Comparison of ENCODE assay signal across 21 cellular contexts in the genomic region with DNA sequence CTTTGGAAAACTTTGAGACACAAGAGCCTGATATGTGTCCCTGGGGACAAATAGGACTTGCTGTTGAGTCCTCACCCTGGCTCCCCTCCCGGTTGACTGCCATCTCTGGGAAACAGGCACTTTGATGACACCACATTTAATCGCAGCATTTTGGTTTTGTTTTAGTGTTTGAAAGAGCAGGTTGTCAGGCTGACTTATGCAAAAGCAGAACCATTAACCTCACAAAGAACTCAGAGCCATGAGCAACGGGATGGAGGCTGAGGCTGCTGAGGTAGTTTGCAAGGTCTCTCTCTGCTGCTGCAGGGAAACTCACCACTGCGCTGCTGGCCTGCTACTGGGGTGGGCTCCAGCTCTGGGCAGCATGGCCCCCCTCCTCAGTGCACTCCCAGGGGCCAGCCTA.
DNase-seq lines count a peak whose midpoint lies in the region; ATAC-seq and TF ChIP-seq lines count a peak whose summit lies in the region.
"Had no signal": no experiment of that assay in that cellular context is flagged by ENCODE, and none has a peak within 500 bp of the region (broad histone marks: within the 10 kb centered on the region; RNA-seq: fewer than 3 reads in every experiment).

No MANE protein-coding gene starts in this region.

- H3K36me3 Mint-ChIP-seq in H9 (ENCODE audit: insufficient read depth in 1 of 3, low read depth in 3 of 3) = 0 out of 7 replicates have a peak, but pooled peaks cover 0 to 2% (median 0%) of the 10 kb centered on the region in 3 experiments
- peaks cover 5% of the 10 kb centered on the region; the same call in 1 of the 2 replicates for H3K36me3 Mint-ChIP-seq in WTC11
- H3K36me3 Mint-ChIP-seq: CD4-positive, alpha-beta memory T cell had no signal

- no peak overlapping the region for H3K27ac ChIP-seq in H9 (ENCODE audit: insufficient read length, low read depth, low read length)
- no peak overlapping the region for H3K27ac ChIP-seq in WERI-Rb-1
- H3K27ac ChIP-seq: A549, BLaER1, SJCRH30 had no signal

- peaks cover 14% of the 10 kb centered on the region; the same call in 1 of the 2 replicates for H3K4me1 ChIP-seq in H9 (ENCODE audit: insufficient read depth, low read length)
- H3K4me1 ChIP-seq: A549, BLaER1, SJCRH30 had no signal

- no peak overlapping the region for H2BK20ac ChIP-seq in H9 (ENCODE audit: low read depth, low read length, poor library complexity, severe bottlenecking)

- no peaks in the 10 kb centered on the region for H4K20me1 ChIP-seq in H9 (ENCODE audit: control insufficient read depth, insufficient read depth, insufficient read length)
- H4K20me1 ChIP-seq: BLaER1 had no signal

- CTCF ChIA-PET in WTC11 (lab: Charles Lee) = interaction anchor here (1.1 to 2.4 kb wide), 2 partner anchors 95 to 121 kb away, joined by 3 to 9 read pairs (median 4); no protein-coding TSS in a partner anchor

- H2BK120ac ChIP-seq in H9 (ENCODE audit: low read depth, low read length, poor library complexity, severe bottlenecking) = peak overlapping the region; percentile 26

- no peak overlapping the region for H3K4ac ChIP-seq in H9 (ENCODE audit: low read depth, low read length)

- DNase-seq in ELF-1 (ENCODE audit: low read depth, low spot score) = peak; percentile 19
- DNase-seq in H9 = peak; percentile 70
- DNase-seq in WTC11 (ENCODE audit: low spot score) = no peak
- peak; percentile 42 for DNase-seq in iPS-NIHi7 (ENCODE audit: extremely low spot score)
- DNase-seq in NCI-H2227 treated with DMSO at 0.1 percent for 48 hours (lab: John Stamatoyannopoulos, UW) = no peak
- no peak for DNase-seq in WERI-Rb-1
- DNase-seq: CD4-positive, alpha-beta memory T cell; DMS153; HFFc6; Karpas-422; NCI-H1048; NCI-H146; NCI-H2029 treated with DMSO at 0.1 percent for 48 hours; NCI-H226; SJCRH30 had no signal

- H3K36me3 ChIP-seq in WERI-Rb-1 = no peaks in the 10 kb centered on the region
- H3K36me3 ChIP-seq: BLaER1, SJCRH30 had no signal

- no peak overlapping the region for H2AK5ac ChIP-seq in H9 (ENCODE audit: insufficient read length, low read length)

- H3K27me3 Mint-ChIP-seq in H9 (ENCODE audit: low read depth) = peaks cover 69% of the 10 kb centered on the region
- peaks cover 39% of the 10 kb centered on the region for H3K27me3 Mint-ChIP-seq in WTC11 (ENCODE audit: low read depth)

- H3K79me2 ChIP-seq in H9 (ENCODE audit: insufficient read depth, low read length) = no peaks in the 10 kb centered on the region

- H3K23ac ChIP-seq in H9 (ENCODE audit: insufficient read length, low read depth, low read length) = no peak overlapping the region

- no peaks in the 10 kb centered on the region for H3K23me2 ChIP-seq in H9 (ENCODE audit: insufficient read length, low read depth, low read length, poor library complexity, severe bottlenecking)

- no peaks in the 10 kb centered on the region for H3K9me3 ChIP-seq in H9 (ENCODE audit: control insufficient read depth, low read depth, low read length)
- no peaks in the 10 kb centered on the region for H3K9me3 ChIP-seq in WERI-Rb-1 (ENCODE audit: severe bottlenecking)
- H3K9me3 ChIP-seq: A549, SJCRH30 had no signal

- H3K27me3 ChIP-seq in H9 (ENCODE audit: insufficient read depth, low read length) (no peaks in the 10 kb centered on the region), WERI-Rb-1 (ENCODE audit: insufficient read depth, low read depth, severe bottlenecking) (no peaks in the 10 kb centered on the region)
- H3K27me3 ChIP-seq: BLaER1, SJCRH30 had no signal

- no peak overlapping the region for H3K56ac ChIP-seq in H9 (ENCODE audit: insufficient read length, low read depth, low read length)

- no CpG with 5 or more reads among the region's 4 CpGs for WGBS in H9 (ENCODE audit: extremely low coverage, insufficient read length, low lambda C conversion rate)

- peak overlapping the region; percentile 31 for H3K4me2 ChIP-seq in H9 (ENCODE audit: insufficient read depth, insufficient read length, low read length)
- H3K4me2 ChIP-seq: A549, BLaER1 had no signal

- no peak overlapping the region for H3T11ph ChIP-seq in H9 (ENCODE audit: low read length)

- peak; percentile 90 for ATAC-seq in WTC11
- ATAC-seq in HG02678 (IDR thresholded peaks at IDR 0.05; ENCODE audit: unreplicated experiment) = no peak
- ATAC-seq: A549, GM12878, Panc1 had no signal

- H3K9ac ChIP-seq in H9 (ENCODE audit: extremely low read depth, insufficient read length, low read length) = no peak overlapping the region
- H3K9ac ChIP-seq: BLaER1 had no signal

- no peak overlapping the region for H2AFZ ChIP-seq in H9 (ENCODE audit: low read length)

- no peak overlapping the region for H3K4me3 ChIP-seq in WERI-Rb-1 (ENCODE audit: low read depth, low read length)
- H3K4me3 ChIP-seq: A549, BLaER1, GM12878, SJCRH30 had no signal

- H3K4me1 Mint-ChIP-seq in H9 (peaks cover 27 to 36% of the 10 kb centered on the region in 2 experiments), WTC11 (peaks cover 27% of the 10 kb centered on the region)
- H3K4me1 Mint-ChIP-seq: CD4-positive, alpha-beta memory T cell; IgD-negative memory B cell had no signal

- no peak for TF ChIP-seq CTCF in H9 (conservative IDR thresholded peaks at IDR 0.05)
- no peak for TF ChIP-seq CTCF in WTC11 (IDR thresholded peaks at IDR 0.05)
- no peak for TF ChIP-seq CTCF in WERI-Rb-1 (IDR thresholded peaks at IDR 0.05; ENCODE audit: low read depth, low read length)

- POLR2A ChIA-PET in WTC11 (lab: Charles Lee) = interaction anchor here (0.6 kb wide), 1 partner anchor 35 kb away, joined by 3 read pairs; no protein-coding TSS in a partner anchor

- H4K91ac ChIP-seq in H9 (ENCODE audit: insufficient read length, low read depth, low read length) = no peak overlapping the region

- H3K14ac ChIP-seq in H9 (ENCODE audit: insufficient read depth, low read length) = no peak overlapping the region; the same call in 1 of the 2 replicates

- H3K79me1 ChIP-seq in H9 (ENCODE audit: insufficient read depth, low read depth, low read length, poor library complexity, severe bottlenecking) = no peaks in the 10 kb centered on the region

- no peak overlapping the region for H3K18ac ChIP-seq in H9 (ENCODE audit: insufficient read length, low read depth, low read length)

- no peak overlapping the region for H2BK5ac ChIP-seq in H9 (ENCODE audit: insufficient read length, low read length)

- no peak overlapping the region for H2BK12ac ChIP-seq in H9 (ENCODE audit: insufficient read length, low read depth, low read length)

- no peak overlapping the region for H4K8ac ChIP-seq in H9 (replicated peaks; ENCODE audit: insufficient read length, low read depth, low read length)

- H3K9me3 Mint-ChIP-seq in H9 (peaks cover 0 to 3% of the 10 kb centered on the region in 2 experiments; a peak in 2 of 5 replicates), WTC11 (peaks cover 18% of the 10 kb centered on the region)
- H3K9me3 Mint-ChIP-seq: HFFc6 had no signal

- H3K4me3 Mint-ChIP-seq in H9 = peak overlapping the region in 1 of 2 experiments; percentile 51; a peak in 3 of 5 replicates
- no peak overlapping the region; the same call in 1 of the 2 replicates for H3K4me3 Mint-ChIP-seq in WTC11
- H3K4me3 Mint-ChIP-seq: CD4-positive, alpha-beta memory T cell; HFFc6; IgD-negative memory B cell had no signal

- H3K27ac Mint-ChIP-seq in H9 (no peak overlapping the region), WTC11 (no peak overlapping the region)
- H3K27ac Mint-ChIP-seq: CD4-positive, alpha-beta memory T cell; HFFc6; IgD-negative memory B cell had no signal

- no peak overlapping the region for H2BK15ac ChIP-seq in H9 (ENCODE audit: low read depth, low read length)

- no peak overlapping the region for H4K5ac ChIP-seq in H9 (ENCODE audit: insufficient read length, low read depth, low read length)

TF ChIP-seq in WTC11, 78 proteins besides CTCF, POLR2A, EP300 and RAD21 (continues in another document):
- TF ChIP-seq RELA (CRISPR knock-in tag; IDR thresholded peaks at IDR 0.05; ENCODE audit: borderline replicate concordance) = no peak
- TF ChIP-seq CREB1 (CRISPR knock-in tag; IDR thresholded peaks at IDR 0.05) = no peak
- TF ChIP-seq, protein P1, sequence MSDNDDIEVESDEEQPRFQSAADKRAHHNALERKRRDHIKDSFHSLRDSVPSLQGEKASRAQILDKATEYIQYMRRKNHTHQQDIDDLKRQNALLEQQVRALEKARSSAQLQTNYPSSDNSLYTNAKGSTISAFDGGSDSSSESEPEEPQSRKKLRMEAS (CRISPR knock-in tag; IDR thresholded peaks at IDR 0.05) = no peak
- TF ChIP-seq, protein P2, sequence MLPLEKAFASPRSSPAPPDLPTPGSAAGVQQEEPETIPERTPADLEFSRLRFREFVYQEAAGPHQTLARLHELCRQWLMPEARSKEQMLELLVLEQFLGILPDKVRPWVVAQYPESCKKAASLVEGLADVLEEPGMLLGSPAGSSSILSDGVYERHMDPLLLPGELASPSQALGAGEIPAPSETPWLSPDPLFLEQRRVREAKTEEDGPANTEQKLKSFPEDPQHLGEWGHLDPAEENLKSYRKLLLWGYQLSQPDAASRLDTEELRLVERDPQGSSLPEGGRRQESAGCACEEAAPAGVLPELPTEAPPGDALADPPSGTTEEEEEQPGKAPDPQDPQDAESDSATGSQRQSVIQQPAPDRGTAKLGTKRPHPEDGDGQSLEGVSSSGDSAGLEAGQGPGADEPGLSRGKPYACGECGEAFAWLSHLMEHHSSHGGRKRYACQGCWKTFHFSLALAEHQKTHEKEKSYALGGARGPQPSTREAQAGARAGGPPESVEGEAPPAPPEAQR (CRISPR knock-in tag; IDR thresholded peaks at IDR 0.05) = no peak
- TF ChIP-seq, protein P3, sequence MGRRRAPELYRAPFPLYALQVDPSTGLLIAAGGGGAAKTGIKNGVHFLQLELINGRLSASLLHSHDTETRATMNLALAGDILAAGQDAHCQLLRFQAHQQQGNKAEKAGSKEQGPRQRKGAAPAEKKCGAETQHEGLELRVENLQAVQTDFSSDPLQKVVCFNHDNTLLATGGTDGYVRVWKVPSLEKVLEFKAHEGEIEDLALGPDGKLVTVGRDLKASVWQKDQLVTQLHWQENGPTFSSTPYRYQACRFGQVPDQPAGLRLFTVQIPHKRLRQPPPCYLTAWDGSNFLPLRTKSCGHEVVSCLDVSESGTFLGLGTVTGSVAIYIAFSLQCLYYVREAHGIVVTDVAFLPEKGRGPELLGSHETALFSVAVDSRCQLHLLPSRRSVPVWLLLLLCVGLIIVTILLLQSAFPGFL (CRISPR knock-in tag; IDR thresholded peaks at IDR 0.05; ENCODE audit: borderline replicate concordance) = no peak
- no peak for TF ChIP-seq GABPB1 (CRISPR knock-in tag; IDR thresholded peaks at IDR 0.05)

Comparison
In these comparisons a context has a peak if more than half of its experiments do, and no peak if none do; other contexts are left out.
1. DNase-seq: peak in ELF-1 (single experiment), H9 (single experiment) and iPS-NIHi7 (single experiment); none in WTC11 (single experiment), NCI-H2227 treated with DMSO at 0.1 percent for 48 hours (single experiment) and WERI-Rb-1 (single experiment).